Comparison of ENCODE assay signal across 10 cellular contexts in the genomic region with DNA sequence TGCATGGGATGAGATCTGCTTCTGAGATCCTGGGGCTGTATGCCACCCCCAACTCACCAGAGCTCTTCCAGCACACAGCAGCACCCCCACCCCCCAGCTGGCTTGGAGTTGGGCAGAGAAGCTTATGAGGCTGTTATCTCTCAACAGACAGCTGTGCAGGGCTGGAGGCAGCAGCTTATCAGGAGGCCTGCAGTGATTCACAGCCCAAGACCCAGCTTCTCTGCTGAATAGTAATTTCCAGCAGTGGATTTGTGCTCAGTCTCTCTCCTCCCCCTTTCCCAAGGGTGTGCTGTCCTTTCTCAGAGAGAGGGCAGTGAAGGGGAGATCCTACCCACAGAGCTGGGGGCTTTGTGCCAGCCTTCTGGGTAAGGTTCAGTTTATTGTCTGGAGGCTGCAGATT. TPM values are rescaled to one million over a fixed set of nuclear protein-coding genes. Genes with fewer than 3 reads are reported as not detected.
A peak's percentile ranks its signal among the peaks of the same experiment; 100 is the strongest.
DNase-seq lines count a peak whose midpoint lies in the region; ATAC-seq, FAIRE-seq and TF ChIP-seq lines count a peak whose summit lies in the region.
"Had no signal": no experiment of that assay in that cellular context is flagged by ENCODE, and none has a peak within 500 bp of the region (broad histone marks: within the 10 kb centered on the region; RNA-seq: fewer than 3 reads in every experiment).

No MANE protein-coding gene starts in this region.

- peak; percentile 77 for DNase-seq in astrocyte (ENCODE audit: low read depth)
- peak; percentile 22 for DNase-seq in kidney tubule cell (ENCODE audit: low spot score)
- DNase-seq in GM10266 (ENCODE audit: extremely low spot score): no peak
- DNase-seq in NCI-H1105 treated with DMSO at 0.1 percent for 48 hours (lab: John Stamatoyannopoulos, UW): no peak
- no peak for DNase-seq in GM12891 (ENCODE audit: insufficient read length, low spot score)
- DNase-seq: DMS53 had no signal

- H3K9me3 ChIP-seq in HUES64 (ENCODE audit: insufficient read depth, low read depth, low read length) (no peaks in the 10 kb centered on the region), astrocyte (ENCODE audit: insufficient read depth, low read depth, low read length) (no peaks in the 10 kb centered on the region)

- ATAC-seq in HG02840 (IDR thresholded peaks at IDR 0.05; ENCODE audit: low FRiP score, unreplicated experiment): no peak

- peak overlapping the region; percentile 99 for H3K4me3 ChIP-seq in ACC112 (ENCODE audit: low read depth, low read length)
- peak overlapping the region; percentile 62 for H3K4me3 ChIP-seq in HUES64 (ENCODE audit: low read length)
- no peak overlapping the region for H3K4me3 ChIP-seq in astrocyte (ENCODE audit: insufficient read depth, low read depth, low read length)

- no peak overlapping the region for H3K9ac ChIP-seq in HUES64 (ENCODE audit: low read depth, low read length)
- H3K9ac ChIP-seq in astrocyte (ENCODE audit: low read length): no peak overlapping the region

- H2AFZ ChIP-seq in ACC112 (ENCODE audit: low read length, unreplicated experiment): no peak overlapping the region
- H2AFZ ChIP-seq in astrocyte (ENCODE audit: low read depth, low read length): no peak overlapping the region

- no peaks in the 10 kb centered on the region for H3K9me3 Mint-ChIP-seq in astrocyte (ENCODE audit: unreplicated experiment)

- H3K4me3 Mint-ChIP-seq in astrocyte (ENCODE audit: unreplicated experiment): peak overlapping the region; percentile 81

- H3K36me3 ChIP-seq in ACC112 (ENCODE audit: insufficient read depth, low read length) (no peaks in the 10 kb centered on the region), HUES64 (ENCODE audit: insufficient read depth, low read length) (no peaks in the 10 kb centered on the region), astrocyte (ENCODE audit: insufficient read depth, low read length) (no peaks in the 10 kb centered on the region)

- FAIRE-seq in astrocyte (lab: Jason Lieb, UNC) (no peak), GM12891 (lab: Jason Lieb, UNC) (no peak)

- TF ChIP-seq CTCF in astrocyte (IDR thresholded peaks at IDR 0.05; ENCODE audit: insufficient read depth, low read depth, low read length) (no peak), GM10266 (IDR thresholded peaks at IDR 0.05; ENCODE audit: control insufficient read depth, insufficient read depth, low read depth, missing control alignments) (no peak)

- no peak overlapping the region for H3K27ac Mint-ChIP-seq in astrocyte (ENCODE audit: unreplicated experiment)

- H3K36me3 Mint-ChIP-seq in astrocyte (ENCODE audit: low read depth, unreplicated experiment): no peaks in the 10 kb centered on the region

- no peak overlapping the region for H3K27ac ChIP-seq in ACC112 (ENCODE audit: low read depth, low read length)
- no peak overlapping the region for H3K27ac ChIP-seq in HUES64 (ENCODE audit: low read depth, low read length)
- H3K27ac ChIP-seq in astrocyte (ENCODE audit: low read depth, low read length): no peak overlapping the region
- H3K27ac ChIP-seq: HL-60 had no signal

- peaks cover 16% of the 10 kb centered on the region for H3K27me3 Mint-ChIP-seq in astrocyte (ENCODE audit: low read depth, unreplicated experiment)

- H3K4me1 ChIP-seq in ACC112 (ENCODE audit: control insufficient read depth, insufficient read depth, low read length, unreplicated experiment): peaks cover 18% of the 10 kb centered on the region
- peaks cover 26% of the 10 kb centered on the region for H3K4me1 ChIP-seq in HUES64 (ENCODE audit: insufficient read depth, low read length)
- H3K4me1 ChIP-seq in astrocyte (ENCODE audit: insufficient read depth, low read length): peaks cover 34% of the 10 kb centered on the region

- no peak for TF ChIP-seq POLR2A in GM12891 (IDR thresholded peaks at IDR 0.05; ENCODE audit: low read depth, low read length)

- peaks cover 10% of the 10 kb centered on the region for H4K20me1 ChIP-seq in astrocyte (ENCODE audit: insufficient read depth, low read length)

- peaks cover 10% of the 10 kb centered on the region for H3K4me1 Mint-ChIP-seq in astrocyte (ENCODE audit: low read depth, unreplicated experiment)

- H3K79me2 ChIP-seq in ACC112 (ENCODE audit: control insufficient read depth, insufficient read depth, low read length, unreplicated experiment) (peaks cover 48% of the 10 kb centered on the region), astrocyte (ENCODE audit: insufficient read depth, low read length) (no peaks in the 10 kb centered on the region)

- H3K27me3 ChIP-seq in ACC112 (ENCODE audit: insufficient read depth, low read length) (no peaks in the 10 kb centered on the region), HUES64 (ENCODE audit: insufficient read depth, low read length) (peaks cover 43% of the 10 kb centered on the region), astrocyte (ENCODE audit: insufficient read depth, low read length) (peaks cover 19% of the 10 kb centered on the region)

- H3K4me2 ChIP-seq in astrocyte (ENCODE audit: low read length): peak overlapping the region; percentile 95

TF ChIP-seq in GM12891, 5 proteins besides CTCF, POLR2A, EP300 and RAD21:
- TF ChIP-seq POU2F2 (IDR thresholded peaks at IDR 0.05; ENCODE audit: low read depth, low read length) (no peak), POLR2AphosphoS5 (IDR thresholded peaks at IDR 0.05; ENCODE audit: low read depth, low read length) (no peak), SPI1 (IDR thresholded peaks at IDR 0.05; ENCODE audit: low read depth, low read length) (no peak), PAX5 (IDR thresholded peaks at IDR 0.05; ENCODE audit: insufficient read depth, low read length, severe bottlenecking) (no peak), TAF1 (IDR thresholded peaks at IDR 0.05; ENCODE audit: low read depth, low read length) (no peak)

RNA-seq across cellular contexts. Expression of a gene that starts 2.1 kb away (rescaled TPM):
- 10.2 TPM for polyA plus RNA-seq in HUES64 (2013, experiment 1 of 2)
- 11.5 TPM for polyA plus RNA-seq in HUES64 (2013, experiment 2 of 2)
- 4.1 and 4.7 TPM in 2 replicates for total RNA-seq in astrocyte
- 1.7 TPM for polyA plus RNA-seq in GM12891 (2012; ENCODE audit: low read depth, missing spikeins)

RNA-seq across cellular contexts. Expression of a gene that starts 16.6 kb away (rescaled TPM):
- polyA plus RNA-seq in HUES64 (2013, experiment 1 of 2): 327 TPM
- 346 TPM for polyA plus RNA-seq in HUES64 (2013, experiment 2 of 2)
- total RNA-seq in astrocyte: 192 and 207 TPM in 2 replicates
- 564 TPM for polyA plus RNA-seq in GM12891 (2012; ENCODE audit: low read depth, missing spikeins)

RNA-seq across cellular contexts. Expression of a gene that starts 40.8 kb away (rescaled TPM):
- 25.0 TPM for polyA plus RNA-seq in HUES64 (2013, experiment 1 of 2)
- polyA plus RNA-seq in HUES64 (2013, experiment 2 of 2): 29.3 TPM
- 18.7 and 23.1 TPM in 2 replicates for total RNA-seq in astrocyte
- 5.6 TPM for polyA plus RNA-seq in GM12891 (2012; ENCODE audit: low read depth, missing spikeins)

RNA-seq across cellular contexts. Expression of a gene that starts 47.9 kb away (rescaled TPM):
- polyA plus RNA-seq in HUES64 (2013, experiment 1 of 2): 28.8 TPM
- 28.1 TPM for polyA plus RNA-seq in HUES64 (2013, experiment 2 of 2)
- 86.4 and 97.1 TPM in 2 replicates for total RNA-seq in astrocyte
- 22.6 TPM for polyA plus RNA-seq in GM12891 (2012; ENCODE audit: low read depth, missing spikeins)

Comparison
In these comparisons a context has a peak if more than half of its experiments do, and no peak if none do; other contexts are left out.
1. DNase-seq: peak in astrocyte (single experiment) and kidney tubule cell (single experiment); none in GM10266 (single experiment), NCI-H1105 treated with DMSO at 0.1 percent for 48 hours (single experiment) and GM12891 (single experiment).